In the genomic region with DNA sequence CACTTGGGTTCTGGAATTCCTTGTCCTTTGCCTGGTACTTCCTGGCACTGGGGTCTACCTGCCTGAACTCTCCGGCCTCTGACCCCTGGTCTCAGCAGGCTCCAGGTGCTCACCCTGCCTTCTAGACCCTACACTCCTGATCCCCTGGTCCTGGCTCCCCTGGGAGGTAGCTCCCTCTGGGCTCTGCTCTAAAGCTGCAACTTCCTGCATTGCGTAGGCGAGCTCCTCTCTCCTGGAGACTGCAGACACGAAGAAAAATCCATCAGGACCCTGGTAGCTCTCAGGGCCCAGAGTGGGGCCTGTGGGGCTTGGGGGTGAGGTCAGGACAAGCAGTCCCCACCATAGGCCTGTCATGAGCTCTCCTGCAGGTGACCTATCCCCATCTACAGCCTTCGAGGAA, we compare ENCODE assay signal across 27 cellular contexts. TPM values are rescaled to one million over a fixed set of nuclear protein-coding genes. Genes with fewer than 3 reads are reported as not detected.
DNase-seq lines count a peak whose midpoint lies in the region; ATAC-seq, FAIRE-seq and TF ChIP-seq lines count a peak whose summit lies in the region.
"Had no signal": no experiment of that assay in that cellular context is flagged by ENCODE, and none has a peak within 500 bp of the region (broad histone marks: within the 10 kb centered on the region; RNA-seq: fewer than 3 reads in every experiment).

No MANE protein-coding gene starts in this region.

- no peak overlapping the region for H3K4me3 ChIP-seq in BLaER1 treated with 17β-estradiol and CSF1 and Interleukin-3, amounts not matched to agents 10 nM and 100 nM
- H3K4me3 ChIP-seq in NT2/D1 (ENCODE audit: insufficient read length, low read depth) (no peak overlapping the region), transverse colon (no peak overlapping the region)
- H3K4me3 ChIP-seq: cardiac muscle cell, GM23338, thoracic aorta had no signal

- no peak for TF ChIP-seq CTCF in osteocyte (IDR thresholded peaks at IDR 0.05)
- no peak for TF ChIP-seq CTCF in transverse colon (IDR thresholded peaks at IDR 0.05)

- H3K4me1 ChIP-seq in BLaER1 treated with 17β-estradiol and CSF1 and Interleukin-3, amounts not matched to agents 10 nM and 100 nM = peaks cover 55 to 88% (median 80%) of the 10 kb centered on the region in 10 experiments
- H3K4me1 ChIP-seq in NT2/D1 (ENCODE audit: insufficient read depth, insufficient read length) = peaks cover 15% of the 10 kb centered on the region
- peaks cover 8 to 27% (median 22%) of the 10 kb centered on the region in 4 donors for H3K4me1 ChIP-seq in transverse colon

- DNase-seq in NT2/D1 (ENCODE audit: low read depth, low spot score) = no peak
- DNase-seq in immature natural killer cell = no peak
- DNase-seq in osteocyte (ENCODE audit: extremely low spot score, unreplicated experiment) = no peak
- DNase-seq in transverse colon = no peak
- no peak for DNase-seq in NCI-H82 treated with DMSO at 0.1 percent for 48 hours (lab: John Stamatoyannopoulos, UW; ENCODE audit: unreplicated experiment)
- DNase-seq in GM12891 (ENCODE audit: insufficient read length, low spot score) = no peak
- DNase-seq: activated CD8-positive, alpha-beta memory T cell treated with anti-CD3 and anti-CD28 coated beads, Interleukin-2, amount 50 U/mL, for 48 hours; activated gamma-delta T cell; amniotic stem cell; DND-41; hypothalamus; mesendoderm; NCI-H2171 treated with DMSO at 0.1 percent for 48 hours; NCI-H526 treated with DMSO at 0.1 percent for 48 hours; PC-3 had no signal

- H3K27me3 Mint-ChIP-seq in immature natural killer cell (ENCODE audit: low read depth in 3 of 3) (peaks cover 3 to 11% (median 9%) of the 10 kb centered on the region in 3 donors), osteocyte (ENCODE audit: unreplicated experiment) (no peaks in the 10 kb centered on the region)

- no peak overlapping the region for H3K27ac Mint-ChIP-seq in immature natural killer cell
- peak overlapping the region; percentile 62 for H3K27ac Mint-ChIP-seq in osteocyte (ENCODE audit: unreplicated experiment)
- H3K27ac Mint-ChIP-seq: GM23338 had no signal

- in situ Hi-C loops in transverse colon (cut with MboI; ENCODE audit: low pct_ligation_motif_present in 1 of 4, low pct_unique_long_range_greater_than_20kb in 1 of 4, low sequenced_read_pairs in 3 of 4) = loop anchor here in 3 of 4 donors (25.0 kb wide), 1 partner anchor 138 kb away; no protein-coding TSS in a partner anchor

- H3K4me1 Mint-ChIP-seq in immature natural killer cell = peaks cover 6 to 8% of the 10 kb centered on the region in 2 donors
- peaks cover 63% of the 10 kb centered on the region for H3K4me1 Mint-ChIP-seq in osteocyte (ENCODE audit: unreplicated experiment)

- ATAC-seq in HG03025 (IDR thresholded peaks at IDR 0.05; ENCODE audit: low FRiP score, unreplicated experiment) = no peak
- ATAC-seq: PC-3 had no signal

- peaks cover 0 to 81% (median 12%) of the 10 kb centered on the region in 11 experiments; a peak in 13 of 22 replicates for H4K20me1 ChIP-seq in BLaER1 treated with 17β-estradiol and CSF1 and Interleukin-3, amounts not matched to agents 10 nM and 100 nM

- H3K36me3 Mint-ChIP-seq in immature natural killer cell = no peaks in the 10 kb centered on the region
- no peaks in the 10 kb centered on the region for H3K36me3 Mint-ChIP-seq in osteocyte (ENCODE audit: unreplicated experiment)

- H3K27ac ChIP-seq in BLaER1 treated with 17β-estradiol and CSF1 and Interleukin-3, amounts not matched to agents 10 nM and 100 nM = peak overlapping the region in 1 of 11 experiments; percentile 22; a peak in 2 of 22 replicates
- no peak overlapping the region for H3K27ac ChIP-seq in transverse colon
- H3K27ac ChIP-seq: cardiac muscle cell, VCaP had no signal

- TF ChIP-seq POLR2A in transverse colon (IDR thresholded peaks at IDR 0.05) (no peak), GM12891 (IDR thresholded peaks at IDR 0.05; ENCODE audit: low read depth, low read length) (no peak)

- FAIRE-seq in GM12891 (lab: Jason Lieb, UNC) = no peak

- H3K4me3 Mint-ChIP-seq in immature natural killer cell = peak overlapping the region in 3 of 5 donors; percentile 27 to 56 (median 55)
- H3K4me3 Mint-ChIP-seq in osteocyte (ENCODE audit: unreplicated experiment) = no peak overlapping the region
- H3K4me3 Mint-ChIP-seq: GM23338 had no signal

- peaks cover 0 to 75% (median 10%) of the 10 kb centered on the region in 11 experiments; a peak in 17 of 22 replicates for H3K27me3 ChIP-seq in BLaER1 treated with 17β-estradiol and CSF1 and Interleukin-3, amounts not matched to agents 10 nM and 100 nM
- H3K27me3 ChIP-seq in NT2/D1 (ENCODE audit: insufficient read depth, insufficient read length) (no peaks in the 10 kb centered on the region), transverse colon (peaks cover 34% of the 10 kb centered on the region)
- H3K27me3 ChIP-seq: cardiac muscle cell had no signal

- H3K9me3 Mint-ChIP-seq in immature natural killer cell (no peaks in the 10 kb centered on the region), osteocyte (ENCODE audit: unreplicated experiment) (no peaks in the 10 kb centered on the region)
- H3K9me3 Mint-ChIP-seq: GM23338 had no signal

- intact Hi-C loops in transverse colon (cut with DNase I; ENCODE audit: low total_unique reads) = no loop called here

- no peaks in the 10 kb centered on the region for H3K36me3 ChIP-seq in BLaER1 treated with 17β-estradiol and CSF1 and Interleukin-3, amounts not matched to agents 10 nM and 100 nM
- H3K36me3 ChIP-seq in NT2/D1 (ENCODE audit: insufficient read depth, insufficient read length, low read length) = no peaks in the 10 kb centered on the region
- H3K36me3 ChIP-seq in transverse colon = no peaks in the 10 kb centered on the region
- H3K36me3 ChIP-seq: cardiac muscle cell, thoracic aorta had no signal

- 87% methylated on average over 5 of the region's 5 CpGs; no CpG with 5 or more reads in 1 of the 2 donors for WGBS in transverse colon (ENCODE audit: low coverage in 1 of 2), 2 donors

- no peaks in the 10 kb centered on the region for H3K9me3 ChIP-seq in BLaER1 treated with 17β-estradiol and CSF1 and Interleukin-3, amounts not matched to agents 10 nM and 100 nM (replicated peaks in 1 of 11)
- H3K9me3 ChIP-seq in NT2/D1 (ENCODE audit: insufficient read depth, low read length) (no peaks in the 10 kb centered on the region), transverse colon (no peaks in the 10 kb centered on the region)
- H3K9me3 ChIP-seq: thoracic aorta had no signal

- H3K4me2 ChIP-seq in BLaER1 treated with 17β-estradiol and CSF1 and Interleukin-3, amounts not matched to agents 10 nM and 100 nM = peak overlapping the region; percentile 50 to 98 (median 96)
- H3K4me2 ChIP-seq: GM23338 had no signal

- H3K9ac ChIP-seq in BLaER1 treated with 17β-estradiol and CSF1 and Interleukin-3, amounts not matched to agents 10 nM and 100 nM = peak overlapping the region in 4 of 11 experiments; percentile 9 to 52 (median 37); a peak in 4 of 22 replicates
- peak overlapping the region; percentile 56 for H3K9ac ChIP-seq in NT2/D1 (ENCODE audit: insufficient read length, low read depth)

- no peak for TF ChIP-seq EP300 in transverse colon (IDR thresholded peaks at IDR 0.05; ENCODE audit: low read depth)

TF ChIP-seq in GM12891, 5 proteins besides CTCF, POLR2A, EP300 and RAD21:
- TF ChIP-seq PAX5 (IDR thresholded peaks at IDR 0.05; ENCODE audit: insufficient read depth, low read length, severe bottlenecking) (no peak), SPI1 (IDR thresholded peaks at IDR 0.05; ENCODE audit: low read depth, low read length) (no peak), TAF1 (IDR thresholded peaks at IDR 0.05; ENCODE audit: low read depth, low read length) (no peak), POLR2AphosphoS5 (IDR thresholded peaks at IDR 0.05; ENCODE audit: low read depth, low read length) (no peak), POU2F2 (IDR thresholded peaks at IDR 0.05; ENCODE audit: low read depth, low read length) (no peak)

RNA-seq across cellular contexts. Expression of gene PLEKHG5, which starts 7.9 kb away (rescaled TPM):
- polyA plus RNA-seq in immature natural killer cell = under 1 TPM in 1 of 3 donors, not detected in 2; 0.08 TPM
- 33.0 and 34.9 TPM in 2 replicates for total RNA-seq in osteocyte
- 10 to 100 TPM; 17.9 to 42.7 (median 37.1) TPM for total RNA-seq in transverse colon
- polyA plus RNA-seq in GM12891 (2012; ENCODE audit: low read depth, missing spikeins) = 0.24 TPM

RNA-seq across cellular contexts. Expression of gene TNFRSF25, which starts 33.3 kb away (rescaled TPM):
- polyA plus RNA-seq in immature natural killer cell = 10 to 100 TPM in 1 of 3 donors, 1 to 10 TPM in 2; 3.1 to 15.3 (median 9.8) TPM
- total RNA-seq in osteocyte (26.4 and 27.9 TPM in 2 replicates), transverse colon (10 to 100 TPM; 38.9 to 55.3 (median 45.0) TPM)
- 0.46 TPM for polyA plus RNA-seq in GM12891 (2012; ENCODE audit: low read depth, missing spikeins)

RNA-seq across cellular contexts. Expression of gene NOL9, which starts 55.0 kb away (rescaled TPM):
- 10 to 100 TPM in 1 of 3 donors, 1 to 10 TPM in 2; 4.3 to 18.2 (median 8.4) TPM for polyA plus RNA-seq in immature natural killer cell
- 33.5 and 36.3 TPM in 2 replicates for total RNA-seq in osteocyte
- 10 to 100 TPM in 2 of 4 donors, 1 to 10 TPM in 2; 8.0 to 30.0 (median 13.8) TPM for total RNA-seq in transverse colon
- 5.1 TPM for polyA plus RNA-seq in GM12891 (2012; ENCODE audit: low read depth, missing spikeins)

RNA-seq across cellular contexts. Expression of gene TAS1R1, which starts 55.8 kb away (rescaled TPM):
- polyA plus RNA-seq in immature natural killer cell = under 1 TPM in 1 of 3 donors, not detected in 2; 0.16 TPM
- total RNA-seq in osteocyte (not detected in 2 replicates), transverse colon (under 1 TPM in 1 of 4 donors, not detected in 3; 0.48 TPM)
- 0.21 TPM for polyA plus RNA-seq in GM12891 (2012; ENCODE audit: low read depth, missing spikeins)
- total RNA-seq: cardiac muscle cell; dermis microvascular lymphatic vessel endothelial cell; fibroblast of villous mesenchyme; GM23338; kidney epithelial cell; MCF 10A; PC-3; renal cortical epithelial cell; T-helper 1 cell treated with Interleukin-12 subunit alpha and Interleukin-12 subunit beta and Interleukin-4 antibody, amounts not matched to agents 30 ng/mL and 1 ng/mL, for 36 hours had no signal
